In genomic region chr3:177162742-177163141, GRCh38 we compare ENCODE assay signal across 22 cellular contexts.
"Had no signal": no experiment of that assay in that cellular context is flagged by ENCODE, and none has a peak within 500 bp of the region (broad histone marks: within the 10 kb centered on the region; RNA-seq: fewer than 3 reads in every experiment).

No MANE protein-coding gene starts in this region.

- H3K9me3 Mint-ChIP-seq: endodermal cell, WTC11 had no signal

- H3K4me1 ChIP-seq: parathyroid adenoma had no signal

- H3K4me3 ChIP-seq: coronary artery, heart right ventricle, smooth muscle cell, upper lobe of left lung had no signal

- H3K4me3 Mint-ChIP-seq: activated naive CD8-positive, alpha-beta T cell treated with anti-CD3 and anti-CD28 coated beads, Interleukin-2, amount 10 ng/mL, durations not matched to agents 7 days and 5 days; endodermal cell; mesothelial cell of epicardium; stimulated activated naive B cell treated with anti-CD40 and anti-IgM and Interleukin-4, amounts not matched to agents 10 μg/mL and 1 μg/mL and 100 μg/mL, for 72 hours; T-helper 2 cell treated with Interferon-gamma antibody and Interleukin-4, amounts not matched to agents 5 μg/mL and 100 μg/mL, for 36 hours; WTC11 had no signal

- H3K9me3 ChIP-seq: upper lobe of left lung had no signal

- DNase-seq: activated naive CD4-positive, alpha-beta T cell; activated naive CD8-positive, alpha-beta T cell treated with anti-CD3 and anti-CD28 coated beads, Interleukin-2, amount 10 ng/mL, durations not matched to agents 7 days and 5 days; activated T-cell treated with anti-CD3 and anti-CD28 coated beads, Interleukin-2, amount 50 U/mL, for 1 hour; amniotic stem cell; cerebellar nuclear complex; endodermal cell; heart right ventricle; mammary epithelial cell; nucleus accumbens; stimulated activated CD4-positive, alpha-beta T cell treated with anti-CD3 and anti-CD28 coated beads, Interleukin-2, amount 100 ng/mL, for 48 hours; stimulated activated CD8-positive, alpha-beta memory T cell treated with anti-CD3 and anti-CD28 coated beads, Interleukin-4, amount 100 ng/mL, for 48 hours; stimulated activated naive B cell treated with anti-CD40 and anti-IgM and Interleukin-4, amounts not matched to agents 10 μg/mL and 1 μg/mL and 100 μg/mL, for 72 hours; SW 1271; upper lobe of left lung had no signal

- ATAC-seq: sciatic nerve; stimulated activated naive B cell treated with anti-CD40 and anti-IgM and Interleukin-4, amounts not matched to agents 10 μg/mL and 1 μg/mL and 100 μg/mL, for 72 hours; WTC11 had no signal

- H3K4me1 Mint-ChIP-seq: mesothelial cell of epicardium had no signal

- H3K27me3 Mint-ChIP-seq: activated naive CD8-positive, alpha-beta T cell treated with anti-CD3 and anti-CD28 coated beads, Interleukin-2, amount 10 ng/mL, durations not matched to agents 7 days and 5 days; stimulated activated naive B cell treated with anti-CD40 and anti-IgM and Interleukin-4, amounts not matched to agents 10 μg/mL and 1 μg/mL and 100 μg/mL, for 72 hours had no signal

- H3K27ac Mint-ChIP-seq: activated naive CD8-positive, alpha-beta T cell treated with anti-CD3 and anti-CD28 coated beads, Interleukin-2, amount 10 ng/mL, durations not matched to agents 7 days and 5 days; activated T-helper 2 cell treated with anti-CD3 and anti-CD28 coated beads, Interferon-gamma antibody, Interleukin-2, Interleukin-4, amounts not matched to agents 10 μg/mL and 5 μg/mL and 100 μg/mL, durations not matched to agents 14 hours and 24 hours and 36 hours; endodermal cell; mesothelial cell of epicardium; T-helper 2 cell treated with Interferon-gamma antibody and Interleukin-4, amounts not matched to agents 5 μg/mL and 100 μg/mL, for 36 hours had no signal
